1 cellular context compared by ENCODE assay signal in the genomic region with DNA sequence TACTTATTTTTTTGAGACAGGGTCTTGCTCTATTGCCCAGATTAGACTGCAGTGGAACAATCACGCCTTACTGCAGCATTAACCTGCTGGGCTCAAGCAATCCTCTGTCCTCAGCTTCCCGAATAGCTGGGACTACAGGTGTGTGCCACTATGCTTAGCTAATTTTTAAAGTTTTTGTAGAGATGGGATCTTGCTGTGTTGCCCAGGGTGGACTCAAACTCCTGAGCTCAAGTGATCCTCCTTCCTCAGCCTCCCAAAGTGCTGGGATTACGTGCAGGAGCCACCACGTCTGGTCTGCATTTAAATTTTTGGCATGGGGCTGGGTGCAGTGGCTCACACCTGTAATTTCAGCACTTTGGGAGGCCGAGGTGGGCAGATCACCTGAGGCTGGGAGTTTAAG.
TF ChIP-seq lines count a peak whose summit lies in the region.

No MANE protein-coding gene starts in this region.

TF ChIP-seq in HEK293, 187 proteins besides CTCF, POLR2A, EP300 and RAD21 (continued from another document):
- TF ChIP-seq, protein P1, sequence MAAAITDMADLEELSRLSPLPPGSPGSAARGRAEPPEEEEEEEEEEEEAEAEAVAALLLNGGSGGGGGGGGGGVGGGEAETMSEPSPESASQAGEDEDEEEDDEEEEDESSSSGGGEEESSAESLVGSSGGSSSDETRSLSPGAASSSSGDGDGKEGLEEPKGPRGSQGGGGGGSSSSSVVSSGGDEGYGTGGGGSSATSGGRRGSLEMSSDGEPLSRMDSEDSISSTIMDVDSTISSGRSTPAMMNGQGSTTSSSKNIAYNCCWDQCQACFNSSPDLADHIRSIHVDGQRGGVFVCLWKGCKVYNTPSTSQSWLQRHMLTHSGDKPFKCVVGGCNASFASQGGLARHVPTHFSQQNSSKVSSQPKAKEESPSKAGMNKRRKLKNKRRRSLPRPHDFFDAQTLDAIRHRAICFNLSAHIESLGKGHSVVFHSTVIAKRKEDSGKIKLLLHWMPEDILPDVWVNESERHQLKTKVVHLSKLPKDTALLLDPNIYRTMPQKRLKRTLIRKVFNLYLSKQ (tag by site-specific recombination; IDR thresholded peaks at IDR 0.05; ENCODE audit: borderline replicate concordance), result no peak
- no peak for TF ChIP-seq ZBTB48 (tag by site-specific recombination; IDR thresholded peaks at IDR 0.05)
- TF ChIP-seq ZNF707 (tag by site-specific recombination; IDR thresholded peaks at IDR 0.05), result no peak
- no peak for TF ChIP-seq GLIS1 (tag by site-specific recombination; IDR thresholded peaks at IDR 0.05)
